8 cellular contexts compared by ENCODE assay signal in the genomic region with DNA sequence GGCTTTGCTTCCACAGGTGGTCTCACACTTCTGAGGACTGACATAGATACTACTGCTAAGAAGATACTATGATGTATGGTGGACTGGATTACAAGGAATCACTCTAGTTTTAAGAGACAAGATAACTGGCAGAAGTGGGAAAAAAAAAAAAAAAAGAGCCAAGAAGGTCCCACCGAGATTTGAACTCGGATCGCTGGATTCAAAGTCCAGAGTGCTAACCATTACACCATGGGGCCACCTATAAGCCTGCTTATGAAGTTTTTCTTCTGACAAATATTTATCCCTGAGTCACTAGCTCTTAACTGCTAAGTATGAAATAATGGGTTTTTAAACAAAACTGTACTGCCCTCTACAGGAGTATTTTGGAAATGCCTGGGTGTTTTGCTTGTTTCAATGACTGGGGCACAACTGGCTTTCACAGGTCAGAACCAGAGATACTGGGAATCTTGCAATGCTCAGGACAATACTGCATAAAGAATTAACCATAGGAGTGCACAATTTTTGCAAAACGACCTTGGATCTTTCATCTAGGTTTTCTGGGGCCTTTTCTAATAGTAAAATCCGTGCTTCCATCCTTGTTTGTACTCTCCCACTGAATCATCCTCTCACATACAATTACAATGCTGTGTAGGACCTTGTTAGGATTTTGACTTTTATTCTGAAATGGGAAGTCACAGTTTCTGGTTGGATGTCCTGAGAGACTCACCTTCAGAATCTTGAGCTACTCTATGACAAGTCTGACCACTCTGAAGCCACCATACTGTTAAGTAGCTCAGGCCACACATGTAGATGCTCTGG.
DNase-seq lines count a peak whose midpoint lies in the region; ATAC-seq and TF ChIP-seq lines count a peak whose summit lies in the region.

No MANE protein-coding gene starts in this region.

- no peak overlapping the region for H3K4me3 ChIP-seq in OCI-LY1 (ENCODE audit: low read depth, low read length, poor library complexity, severe bottlenecking)
- H3K4me3 ChIP-seq in prostate gland = no peak overlapping the region

- peak; percentile 33 for ATAC-seq in GM21367 (IDR thresholded peaks at IDR 0.05; ENCODE audit: unreplicated experiment)

- H3K9ac ChIP-seq in OCI-LY1 (ENCODE audit: low read length) = no peak overlapping the region

- H3K27me3 ChIP-seq in OCI-LY1 (ENCODE audit: insufficient read depth, low read length) (no peaks in the 10 kb centered on the region), prostate gland (replicated peaks; ENCODE audit: insufficient read depth) (no peaks in the 10 kb centered on the region)

- TF ChIP-seq CTCF in OCI-LY1 (IDR thresholded peaks at IDR 0.05; ENCODE audit: low read length) (peak; percentile 81), prostate gland (IDR thresholded peaks at IDR 0.05) (peak; percentile 76 to 91 (median 90))

- CTCF ChIA-PET in activated naive CD4-positive, alpha-beta T cell treated with anti-CD3 and anti-CD28 coated beads for 36 hours (lab: Charles Lee) = interaction anchor here (0.6 to 3.7 kb wide), 23 partner anchors 10 to 667 kb away, joined by 3 to 38 read pairs (median 4); a partner anchor contains a TSS

- H3K9me2 ChIP-seq in OCI-LY1 (ENCODE audit: low read depth, low read length) = no peaks in the 10 kb centered on the region

- H3K36me3 ChIP-seq in OCI-LY1 (ENCODE audit: insufficient read depth, low read length) = no peaks in the 10 kb centered on the region
- no peaks in the 10 kb centered on the region for H3K36me3 ChIP-seq in prostate gland

- H3K4me1 ChIP-seq in OCI-LY1 (ENCODE audit: insufficient read depth, low read length, severe bottlenecking) = peaks cover 12% of the 10 kb centered on the region
- no peaks in the 10 kb centered on the region for H3K4me1 ChIP-seq in prostate gland (replicated peaks)

- no peak overlapping the region for H3K4me2 ChIP-seq in OCI-LY1 (ENCODE audit: low read length)

- intact Hi-C loops in activated naive CD4-positive, alpha-beta T cell treated with anti-CD3 and anti-CD28 coated beads for 36 hours (cut with micrococcal nuclease) = loop anchor here (1.0 to 2.0 kb wide), 3 partner anchors 44 to 1189 kb away; no protein-coding TSS in a partner anchor
- intact Hi-C loops in prostate gland (cut with DNase I) = no loop called here

- no peaks in the 10 kb centered on the region for H3F3A ChIP-seq in OCI-LY1 (ENCODE audit: insufficient read depth, low read length)

- H3K27ac ChIP-seq in OCI-LY1 (ENCODE audit: low read depth, low read length, poor library complexity, severe bottlenecking) = no peak overlapping the region
- no peak overlapping the region for H3K27ac ChIP-seq in prostate gland

- H2AFZ ChIP-seq in OCI-LY1 (ENCODE audit: low read length) = no peak overlapping the region

- H3K27me3 Mint-ChIP-seq in activated naive CD4-positive, alpha-beta T cell treated with anti-CD3 and anti-CD28 coated beads for 36 hours (ENCODE audit: low read depth) = peaks cover 5% of the 10 kb centered on the region

- peaks cover 16% of the 10 kb centered on the region for H3K4me1 Mint-ChIP-seq in activated naive CD4-positive, alpha-beta T cell treated with anti-CD3 and anti-CD28 coated beads for 36 hours (ENCODE audit: low read depth)

- H3K27ac Mint-ChIP-seq in activated naive CD4-positive, alpha-beta T cell treated with anti-CD3 and anti-CD28 coated beads for 36 hours = no peak overlapping the region

- peaks cover 2% of the 10 kb centered on the region for H3K36me3 Mint-ChIP-seq in activated naive CD4-positive, alpha-beta T cell treated with anti-CD3 and anti-CD28 coated beads for 36 hours (ENCODE audit: low read depth)

- peak; percentile 94 for DNase-seq in DMS114 treated with DMSO at 0.1 percent for 48 hours (lab: John Stamatoyannopoulos, UW; ENCODE audit: unreplicated experiment)
- DNase-seq in KG1 (lab: John Stamatoyannopoulos, UW) = peak; percentile 89
- peak; percentile 59 for DNase-seq in activated naive CD4-positive, alpha-beta T cell treated with anti-CD3 and anti-CD28 coated beads for 36 hours
- peak; percentile 94 for DNase-seq in glomerular visceral epithelial cell (ENCODE audit: extremely low spot score)
- peak; percentile 89 for DNase-seq in prostate gland (ENCODE audit: low spot score)
- no peak for DNase-seq in activated effector memory CD4-positive, alpha-beta T cell treated with Interleukin-2 at 50 U/mL for 16 hours

- no peak for TF ChIP-seq POLR2A in prostate gland (IDR thresholded peaks at IDR 0.05)

- no peaks in the 10 kb centered on the region for H3K79me2 ChIP-seq in OCI-LY1 (ENCODE audit: insufficient read depth, low read length)

- H3K9me3 Mint-ChIP-seq in activated naive CD4-positive, alpha-beta T cell treated with anti-CD3 and anti-CD28 coated beads for 36 hours = no peaks in the 10 kb centered on the region

- no peak overlapping the region for H3K4me3 Mint-ChIP-seq in activated naive CD4-positive, alpha-beta T cell treated with anti-CD3 and anti-CD28 coated beads for 36 hours

- WGBS in prostate gland = 10% methylated on average over 5 of the region's 5 CpGs

- H3K9me3 ChIP-seq in OCI-LY1 (ENCODE audit: low read length) = no peaks in the 10 kb centered on the region
- H3K9me3 ChIP-seq in prostate gland = no peaks in the 10 kb centered on the region

- no peaks in the 10 kb centered on the region for H4K20me1 ChIP-seq in OCI-LY1 (ENCODE audit: insufficient read depth, low read length)
